26 cellular contexts compared by ENCODE assay signal in the genomic region with DNA sequence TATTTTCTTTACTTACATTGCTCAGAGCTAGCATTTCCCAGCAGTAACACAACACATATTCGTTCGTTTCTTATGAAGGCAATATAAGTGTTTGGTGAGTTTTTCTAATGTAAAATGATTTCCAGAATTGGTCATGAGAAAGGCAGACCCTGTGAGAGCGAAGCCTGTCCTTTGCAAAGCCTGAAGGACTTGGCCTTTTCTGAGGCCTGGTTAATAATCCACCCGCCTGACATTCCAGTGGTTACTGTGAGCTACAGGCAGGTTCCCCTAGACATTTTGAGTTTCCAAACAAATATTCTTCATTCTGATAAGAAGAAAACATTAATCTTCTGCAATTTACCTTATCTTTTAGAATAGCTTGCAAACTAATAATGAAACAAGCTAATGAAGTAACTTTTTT. TPM values are rescaled to one million over a fixed set of nuclear protein-coding genes. Genes with fewer than 3 reads are reported as not detected.
DNase-seq lines count a peak whose midpoint lies in the region; ATAC-seq, FAIRE-seq and TF ChIP-seq lines count a peak whose summit lies in the region.
"Had no signal": no experiment of that assay in that cellular context is flagged by ENCODE, and none has a peak within 500 bp of the region (broad histone marks: within the 10 kb centered on the region; RNA-seq: fewer than 3 reads in every experiment).

No MANE protein-coding gene starts in this region.

- no TSS peak for BruUV-seq in HCT116 (replicated peaks; lab: Mats Ljungman, UMichigan)

- no peak overlapping the region for H3K4me3 ChIP-seq in HCT116 (replicated peaks in 1 of 2; ENCODE audit: low read depth in 1 of 2, low read length in 2 of 2)
- no peak overlapping the region for H3K4me3 ChIP-seq in astrocyte (ENCODE audit: insufficient read depth, low read depth, low read length)
- H3K4me3 ChIP-seq in kidney epithelial cell (ENCODE audit: low read depth, low read length) = no peak overlapping the region
- no peak overlapping the region for H3K4me3 ChIP-seq in esophagus squamous epithelium
- H3K4me3 ChIP-seq: right atrium auricular region, uterus had no signal

- H3K27me3 ChIP-seq in HCT116 (ENCODE audit: insufficient read depth, low read length) = no peaks in the 10 kb centered on the region
- no peaks in the 10 kb centered on the region for H3K27me3 ChIP-seq in astrocyte (ENCODE audit: insufficient read depth, low read length)
- H3K27me3 ChIP-seq in kidney epithelial cell (ENCODE audit: control insufficient read depth, insufficient read depth, low read length) = no peaks in the 10 kb centered on the region
- H3K27me3 ChIP-seq in esophagus squamous epithelium = no peaks in the 10 kb centered on the region
- H3K27me3 ChIP-seq: right atrium auricular region, uterus had no signal

- no peaks in the 10 kb centered on the region for H3K36me3 ChIP-seq in HCT116 (ENCODE audit: control insufficient read depth in 1 of 2, insufficient read depth in 2 of 2, low read length in 2 of 2)
- peaks cover 6% of the 10 kb centered on the region for H3K36me3 ChIP-seq in astrocyte (ENCODE audit: insufficient read depth, low read length)
- no peaks in the 10 kb centered on the region for H3K36me3 ChIP-seq in kidney epithelial cell (ENCODE audit: control insufficient read depth, insufficient read depth, low read length)
- H3K36me3 ChIP-seq in esophagus squamous epithelium = no peaks in the 10 kb centered on the region
- H3K36me3 ChIP-seq: right atrium auricular region, uterus had no signal

- H4K20me1 ChIP-seq in HCT116 (ENCODE audit: insufficient read depth) (no peaks in the 10 kb centered on the region), astrocyte (ENCODE audit: insufficient read depth, low read length) (peaks cover 6% of the 10 kb centered on the region)

- no peak overlapping the region for H2AFZ ChIP-seq in HCT116 (ENCODE audit: low read depth, low read length, poor library complexity, severe bottlenecking)
- H2AFZ ChIP-seq in astrocyte (ENCODE audit: low read depth, low read length) = no peak overlapping the region

- peaks cover 3% of the 10 kb centered on the region for H3K27me3 Mint-ChIP-seq in astrocyte (ENCODE audit: low read depth, unreplicated experiment)
- H3K27me3 Mint-ChIP-seq in nephron progenitor cell (ENCODE audit: low read depth, poor library complexity) = peaks cover 42% of the 10 kb centered on the region

- H3K27ac Mint-ChIP-seq in astrocyte (ENCODE audit: unreplicated experiment) (peak overlapping the region; percentile 82), nephron progenitor cell (no peak overlapping the region)
- H3K27ac Mint-ChIP-seq: activated CD4-positive, alpha-beta memory T cell treated with anti-CD3 and anti-CD28 coated beads for 36 hours; T-helper 2 cell treated with Interferon-gamma antibody and Interleukin-4, amounts not matched to agents 5 μg/mL and 100 μg/mL, for 36 hours had no signal

- intact Hi-C loops in HCT116 (cut with micrococcal nuclease) = no loop called here
- intact Hi-C loops in esophagus squamous epithelium (cut with DNase I) = no loop called here

- 73 to 85% methylated on average over 4 of the region's 4 CpGs for WGBS in esophagus squamous epithelium, 2 donors

- peak overlapping the region; percentile 11; the same call in 1 of the 2 replicates for H3K4me2 ChIP-seq in HCT116 (ENCODE audit: low read length)
- no peak overlapping the region for H3K4me2 ChIP-seq in astrocyte (ENCODE audit: low read length)
- H3K4me2 ChIP-seq: SK-N-SH had no signal

- H3K4me3 Mint-ChIP-seq in astrocyte (ENCODE audit: unreplicated experiment) (peak overlapping the region; percentile 31), nephron progenitor cell (no peak overlapping the region)
- H3K4me3 Mint-ChIP-seq: activated CD4-positive, alpha-beta memory T cell treated with anti-CD3 and anti-CD28 coated beads for 36 hours; T-helper 2 cell treated with Interferon-gamma antibody and Interleukin-4, amounts not matched to agents 5 μg/mL and 100 μg/mL, for 36 hours had no signal

- TF ChIP-seq POLR2A in HCT116 (IDR thresholded peaks at IDR 0.05; ENCODE audit: borderline replicate concordance, extremely low read depth, insufficient read depth, insufficient read length) = no peak
- no peak for TF ChIP-seq POLR2A in esophagus squamous epithelium (IDR thresholded peaks at IDR 0.05)

- no peak for FAIRE-seq in astrocyte (lab: Jason Lieb, UNC)
- FAIRE-seq: frontal cortex, H54 had no signal

- no peak overlapping the region for H3K9ac ChIP-seq in HCT116 (ENCODE audit: low read length)
- no peak overlapping the region for H3K9ac ChIP-seq in astrocyte (ENCODE audit: low read length)
- H3K9ac ChIP-seq: SK-N-SH had no signal

- no peak overlapping the region for H3K27ac ChIP-seq in HCT116 (ENCODE audit: low read depth, low read length)
- no peak overlapping the region for H3K27ac ChIP-seq in astrocyte (ENCODE audit: low read depth, low read length)
- no peak overlapping the region for H3K27ac ChIP-seq in esophagus squamous epithelium
- H3K27ac ChIP-seq: right atrium auricular region, uterus had no signal

- DNase-seq in HCT116 (ENCODE audit: low read depth, low spot score) = no peak
- DNase-seq in astrocyte (ENCODE audit: low read depth) = peak; percentile 51
- DNase-seq in kidney epithelial cell (ENCODE audit: low read depth) = peak; percentile 58
- DNase-seq in nephron progenitor cell = peak; percentile 8
- no peak for DNase-seq in NCI-H1105 (lab: John Stamatoyannopoulos, UW)
- DNase-seq in 8988T = no peak
- DNase-seq in activated gamma-delta T cell (lab: John Stamatoyannopoulos, UW) = no peak
- DNase-seq in esophagus squamous epithelium (lab: John Stamatoyannopoulos, UW) = no peak
- DNase-seq: activated CD4-positive, alpha-beta memory T cell treated with anti-CD3 and anti-CD28 coated beads for 36 hours; activated CD4-positive, CD25-positive, alpha-beta regulatory T cell; amniotic stem cell; DMS153; Kasumi-1; left ventricle myocardium superior; NCI-H1092 treated with DMSO at 0.1 percent for 48 hours; NCI-H2029 treated with DMSO at 0.1 percent for 48 hours; NCI-H510A treated with DMSO at 0.1 percent for 48 hours; RPMI8226; SK-N-SH; stimulated activated CD4-positive, alpha-beta T cell treated with anti-CD3 and anti-CD28 coated beads, Interleukin-15, amount 100 ng/mL, for 24 hours; uterus had no signal

- H3K9me3 Mint-ChIP-seq in astrocyte (ENCODE audit: unreplicated experiment) = peaks cover 11% of the 10 kb centered on the region
- peaks cover 14% of the 10 kb centered on the region for H3K9me3 Mint-ChIP-seq in nephron progenitor cell
- H3K9me3 Mint-ChIP-seq: activated CD4-positive, alpha-beta memory T cell treated with anti-CD3 and anti-CD28 coated beads for 36 hours; T-helper 2 cell treated with Interferon-gamma antibody and Interleukin-4, amounts not matched to agents 5 μg/mL and 100 μg/mL, for 36 hours had no signal

- TF ChIP-seq CTCF in HCT116 (IDR thresholded peaks at IDR 0.05 in 2 of 3, conservative IDR thresholded peaks at IDR 0.05 in 1 of 3; ENCODE audit: borderline replicate concordance in 1 of 3, insufficient read depth in 1 of 3, low read depth in 2 of 3, low read length in 2 of 3) = no peak
- TF ChIP-seq CTCF in astrocyte (IDR thresholded peaks at IDR 0.05; ENCODE audit: insufficient read depth, low read depth, low read length) = no peak
- no peak for TF ChIP-seq CTCF in kidney epithelial cell (IDR thresholded peaks at IDR 0.05; ENCODE audit: insufficient read depth, low read length, poor library complexity, severe bottlenecking)
- no peak for TF ChIP-seq CTCF in nephron progenitor cell (IDR thresholded peaks at IDR 0.05)
- TF ChIP-seq CTCF in esophagus squamous epithelium (IDR thresholded peaks at IDR 0.05) = no peak

- POLR2A ChIA-PET in HCT116 (lab: Charles Lee) = no interaction called here

- no peaks in the 10 kb centered on the region for H3K9me3 ChIP-seq in HCT116 (ENCODE audit: control insufficient read depth in 1 of 2, insufficient read depth in 1 of 2, low read depth in 1 of 2, low read length in 2 of 2)
- no peaks in the 10 kb centered on the region for H3K9me3 ChIP-seq in astrocyte (ENCODE audit: insufficient read depth, low read depth, low read length)
- no peaks in the 10 kb centered on the region for H3K9me3 ChIP-seq in esophagus squamous epithelium
- H3K9me3 ChIP-seq: SK-N-SH, uterus had no signal

- peaks cover 43% of the 10 kb centered on the region for H3K4me1 Mint-ChIP-seq in astrocyte (ENCODE audit: low read depth, unreplicated experiment)
- H3K4me1 Mint-ChIP-seq in nephron progenitor cell = peaks cover 4% of the 10 kb centered on the region

- no peak for ATAC-seq in HCT116
- ATAC-seq: left ventricle myocardium superior had no signal

- H3K79me2 ChIP-seq in HCT116 (ENCODE audit: insufficient read depth, low read length) (no peaks in the 10 kb centered on the region), astrocyte (ENCODE audit: insufficient read depth, low read length) (peaks cover 65% of the 10 kb centered on the region)

- CTCF ChIA-PET in HCT116 (lab: Charles Lee) = no interaction called here

- RAD21 ChIA-PET in HCT116 (lab: Charles Lee; ENCODE audit: low non-redundant PET in 1 of 2, low total read pairs in 2 of 2, uncharacterized antibody in 2 of 2, unreplicated experiment in 2 of 2) = no interaction called here

- H3K4me1 ChIP-seq in HCT116 (ENCODE audit: control insufficient read depth in 1 of 2, insufficient read depth in 2 of 2, low read length in 2 of 2) = peaks cover 0 to 5% of the 10 kb centered on the region in 2 experiments; a peak in 1 of 4 replicates
- peaks cover 38% of the 10 kb centered on the region for H3K4me1 ChIP-seq in astrocyte (ENCODE audit: insufficient read depth, low read length)
- no peaks in the 10 kb centered on the region for H3K4me1 ChIP-seq in esophagus squamous epithelium
- H3K4me1 ChIP-seq: right atrium auricular region, uterus had no signal

- peaks cover 3% of the 10 kb centered on the region for H3K36me3 Mint-ChIP-seq in astrocyte (ENCODE audit: low read depth, unreplicated experiment)
- H3K36me3 Mint-ChIP-seq in nephron progenitor cell (ENCODE audit: low read depth) = peaks cover 8% of the 10 kb centered on the region
- H3K36me3 Mint-ChIP-seq: activated CD4-positive, alpha-beta memory T cell treated with anti-CD3 and anti-CD28 coated beads for 36 hours had no signal

- TF ChIP-seq RAD21 in HCT116 (IDR thresholded peaks at IDR 0.05; ENCODE audit: low read depth) = no peak

- no peaks in the 10 kb centered on the region for H3K9me2 ChIP-seq in HCT116 (ENCODE audit: insufficient read depth)
- H3K9me2 ChIP-seq: SK-N-SH had no signal

TF ChIP-seq in HCT116, 20 proteins besides CTCF, POLR2A, EP300 and RAD21 (continues in another document):
- TF ChIP-seq ZFX (IDR thresholded peaks at IDR 0.05) = no peak

RNA-seq across cellular contexts. Expression of gene ADAMTS16, which starts 38.0 kb away (rescaled TPM):
- total RNA-seq in HCT116 (2021; ENCODE audit: unreplicated experiment) (2.4 TPM), astrocyte (5.7 and 11.4 TPM in 2 replicates), kidney epithelial cell (1.8 and 2.8 TPM in 2 replicates), esophagus squamous epithelium (under 1 TPM in 1 of 4 donors, not detected in 3; 0.19 TPM)
- polyA plus RNA-seq in HCT116 (2012) = 0.84 and 3.6 TPM in 2 replicates
- total RNA-seq: activated CD4-positive, alpha-beta memory T cell treated with anti-CD3 and anti-CD28 coated beads for 36 hours; cardiac septum; left ventricle myocardium superior; right atrium auricular region had no signal
- polyA plus RNA-seq: SK-N-SH had no signal

Comparison
In these comparisons a context has a peak if more than half of its experiments do, and no peak if none do; other contexts are left out.
1. DNase-seq: peak in astrocyte (single experiment), kidney epithelial cell (single experiment) and nephron progenitor cell (single experiment); none in HCT116 (single experiment), NCI-H1105 (single experiment), 8988T (single experiment), activated gamma-delta T cell (single experiment) and esophagus squamous epithelium (single experiment).